Comparison of ENCODE assay signal across 1 cellular context in genomic region chr12:93122569-93123091, GRCh38.
A peak's percentile ranks its signal among the peaks of the same experiment; 100 is the strongest.
TF ChIP-seq lines count a peak whose summit lies in the region.

No MANE protein-coding gene starts in this region.

TF ChIP-seq in HepG2, 621 proteins besides CTCF, POLR2A, EP300 and RAD21 (continued from another document and continues in another):
- TF ChIP-seq ZXDC (CRISPR knock-in tag; IDR thresholded peaks at IDR 0.05) = no peak
- no peak for TF ChIP-seq ZNF10 (CRISPR knock-in tag; IDR thresholded peaks at IDR 0.05; ENCODE audit: borderline replicate concordance, low read depth)
- TF ChIP-seq ZNF362 (CRISPR knock-in tag; IDR thresholded peaks at IDR 0.05; ENCODE audit: borderline replicate concordance) = peak; percentile 96
- TF ChIP-seq SRSF9 (IDR thresholded peaks at IDR 0.05; ENCODE audit: borderline replicate concordance, insufficient read depth, low read depth, low read length, poor library complexity, severe bottlenecking) = no peak
- TF ChIP-seq RBM39 (IDR thresholded peaks at IDR 0.05; ENCODE audit: low read depth, low read length, poor library complexity, severe bottlenecking) = no peak
- no peak for TF ChIP-seq DMTF1 (CRISPR knock-in tag; IDR thresholded peaks at IDR 0.05)
- TF ChIP-seq FIP1L1 (IDR thresholded peaks at IDR 0.05; ENCODE audit: borderline replicate concordance, insufficient read depth, low read depth, low read length) = no peak
- no peak for TF ChIP-seq PREB (CRISPR knock-in tag; IDR thresholded peaks at IDR 0.05)
- no peak for TF ChIP-seq FOXO4 (CRISPR knock-in tag; conservative IDR thresholded peaks at IDR 0.05)
- no peak for TF ChIP-seq ZNF274 (CRISPR knock-in tag; IDR thresholded peaks at IDR 0.05)
- TF ChIP-seq ZSCAN5A (CRISPR knock-in tag; IDR thresholded peaks at IDR 0.05; ENCODE audit: borderline replicate concordance) = no peak
- TF ChIP-seq CREB3 (CRISPR knock-in tag; IDR thresholded peaks at IDR 0.05) = no peak
- TF ChIP-seq SSRP1 (CRISPR knock-in tag; IDR thresholded peaks at IDR 0.05) = no peak
- TF ChIP-seq FOXJ3 (CRISPR knock-in tag; IDR thresholded peaks at IDR 0.05; ENCODE audit: borderline replicate concordance) = no peak
- TF ChIP-seq TBX3 (IDR thresholded peaks at IDR 0.05; ENCODE audit: borderline replicate concordance) = no peak
- no peak for TF ChIP-seq MIER2 (CRISPR knock-in tag; IDR thresholded peaks at IDR 0.05)
- no peak for TF ChIP-seq ZNF761 (CRISPR knock-in tag; conservative IDR thresholded peaks at IDR 0.05)
- TF ChIP-seq ZNF235 (CRISPR knock-in tag; IDR thresholded peaks at IDR 0.05; ENCODE audit: borderline replicate concordance) = no peak
- TF ChIP-seq ZNF17 (CRISPR knock-in tag; IDR thresholded peaks at IDR 0.05) = no peak
- TF ChIP-seq SAFB2 (CRISPR knock-in tag; IDR thresholded peaks at IDR 0.05; ENCODE audit: borderline replicate concordance, low read depth) = no peak
- TF ChIP-seq FOSL2 (CRISPR knock-in tag; IDR thresholded peaks at IDR 0.05) = 0 out of 2 replicates have a peak, but pooled peaks have one; percentile 3
- TF ChIP-seq SMAD9 (CRISPR knock-in tag; IDR thresholded peaks at IDR 0.05) = no peak
- no peak for TF ChIP-seq IKZF5 (CRISPR knock-in tag; IDR thresholded peaks at IDR 0.05)
- no peak for TF ChIP-seq GFI1 (CRISPR knock-in tag; IDR thresholded peaks at IDR 0.05; ENCODE audit: borderline replicate concordance)
- no peak for TF ChIP-seq TMF1 (CRISPR knock-in tag; IDR thresholded peaks at IDR 0.05; ENCODE audit: low read depth)
- TF ChIP-seq GPBP1L1 (CRISPR knock-in tag; IDR thresholded peaks at IDR 0.05) = no peak
- TF ChIP-seq ZNF496 (CRISPR knock-in tag; IDR thresholded peaks at IDR 0.05; ENCODE audit: insufficient replicate concordance) = no peak
- no peak for TF ChIP-seq HINFP (CRISPR knock-in tag; IDR thresholded peaks at IDR 0.05; ENCODE audit: low read depth)
- TF ChIP-seq ZNF143 (CRISPR knock-in tag; IDR thresholded peaks at IDR 0.05) = peak; percentile 84
- TF ChIP-seq ONECUT2 (CRISPR knock-in tag; IDR thresholded peaks at IDR 0.05) = no peak; the same call in 1 of the 2 replicates
- no peak for TF ChIP-seq E2F2 (CRISPR knock-in tag; IDR thresholded peaks at IDR 0.05; ENCODE audit: borderline replicate concordance)
- TF ChIP-seq TERF1 (CRISPR knock-in tag; IDR thresholded peaks at IDR 0.05) = no peak
- 0 out of 2 replicates have a peak, but pooled peaks have one; percentile 42 for TF ChIP-seq KDM2A (CRISPR knock-in tag; IDR thresholded peaks at IDR 0.05; ENCODE audit: borderline replicate concordance, low read depth)
- no peak for TF ChIP-seq ZNF766 (CRISPR knock-in tag; IDR thresholded peaks at IDR 0.05; ENCODE audit: borderline replicate concordance)
- no peak for TF ChIP-seq CBX1 (IDR thresholded peaks at IDR 0.05; ENCODE audit: low read depth)
- TF ChIP-seq CSRNP2 (CRISPR knock-in tag; conservative IDR thresholded peaks at IDR 0.05; ENCODE audit: low read depth) = no peak
